10 cellular contexts compared by ENCODE assay signal in genomic region chr17:80774643-80775281, GRCh38.
DNase-seq lines count a peak whose midpoint lies in the region; ATAC-seq and TF ChIP-seq lines count a peak whose summit lies in the region.
"Had no signal": no experiment of that assay in that cellular context is flagged by ENCODE, and none has a peak within 500 bp of the region (broad histone marks: within the 10 kb centered on the region; RNA-seq: fewer than 3 reads in every experiment).

No MANE protein-coding gene starts in this region.

- H3K4me1 ChIP-seq in hepatocyte (ENCODE audit: insufficient read depth), result peaks cover 12% of the 10 kb centered on the region

- H3K27ac ChIP-seq in hepatocyte, result no peak overlapping the region

- no peak for ATAC-seq in GM18868 (IDR thresholded peaks at IDR 0.05; ENCODE audit: unreplicated experiment)
- no peak for ATAC-seq in GM21717 (IDR thresholded peaks at IDR 0.05; ENCODE audit: unreplicated experiment)
- ATAC-seq: Panc1 had no signal

- DNase-seq in DMS79 (lab: John Stamatoyannopoulos, UW), result peak; percentile 15
- DNase-seq in KG1 (lab: John Stamatoyannopoulos, UW), result peak; percentile 91
- peak; percentile 37 for DNase-seq in activated CD4-positive, alpha-beta memory T cell treated with anti-CD3 and anti-CD28 coated beads for 36 hours
- no peak for DNase-seq in neural crest cell (ENCODE audit: low read depth, low spot score)
- no peak for DNase-seq in stimulated activated naive CD4-positive, alpha-beta T cell treated with Interleukin-2 at 50 U/mL for 16 hours (lab: John Stamatoyannopoulos, UW)
- no peak for DNase-seq in hepatocyte (ENCODE audit: low spot score)

- H3K27me3 Mint-ChIP-seq in activated CD4-positive, alpha-beta memory T cell treated with anti-CD3 and anti-CD28 coated beads for 36 hours, result no peaks in the 10 kb centered on the region
- no peaks in the 10 kb centered on the region for H3K27me3 Mint-ChIP-seq in neural crest cell (ENCODE audit: low read depth)

- 96% methylated on average over 21 of the region's 21 CpGs for WGBS in hepatocyte (ENCODE audit: low lambda C conversion rate, missing lambda C conversion rate)

- H3K36me3 Mint-ChIP-seq in activated CD4-positive, alpha-beta memory T cell treated with anti-CD3 and anti-CD28 coated beads for 36 hours, result peaks cover 33% of the 10 kb centered on the region
- H3K36me3 Mint-ChIP-seq in neural crest cell (ENCODE audit: low read depth), result peaks cover 3% of the 10 kb centered on the region

- H2AFZ ChIP-seq in hepatocyte, result no peak overlapping the region

- no peaks in the 10 kb centered on the region for H3K36me3 ChIP-seq in hepatocyte (replicated peaks; ENCODE audit: insufficient read depth, low read depth)

- no peak overlapping the region for H3K4me2 ChIP-seq in hepatocyte

- peaks cover 40% of the 10 kb centered on the region for H3K4me1 Mint-ChIP-seq in activated CD4-positive, alpha-beta memory T cell treated with anti-CD3 and anti-CD28 coated beads for 36 hours (ENCODE audit: low read depth)
- peaks cover 16% of the 10 kb centered on the region for H3K4me1 Mint-ChIP-seq in neural crest cell

- H3K9me3 ChIP-seq in hepatocyte (ENCODE audit: low read depth), result no peaks in the 10 kb centered on the region

- H4K20me1 ChIP-seq in hepatocyte (ENCODE audit: insufficient read depth, poor library complexity, severe bottlenecking), result no peaks in the 10 kb centered on the region

- H3K27ac Mint-ChIP-seq in activated CD4-positive, alpha-beta memory T cell treated with anti-CD3 and anti-CD28 coated beads for 36 hours, result peak overlapping the region; percentile 69
- H3K27ac Mint-ChIP-seq in neural crest cell (ENCODE audit: unreplicated experiment), result peak overlapping the region; percentile 4

- H3K4me3 ChIP-seq in hepatocyte, result no peak overlapping the region
- H3K4me3 ChIP-seq: lung had no signal

- no peaks in the 10 kb centered on the region for H3K9me3 Mint-ChIP-seq in activated CD4-positive, alpha-beta memory T cell treated with anti-CD3 and anti-CD28 coated beads for 36 hours
- no peaks in the 10 kb centered on the region for H3K9me3 Mint-ChIP-seq in neural crest cell

- no peaks in the 10 kb centered on the region for H3K79me2 ChIP-seq in hepatocyte

- peak overlapping the region; percentile 22 for H3K4me3 Mint-ChIP-seq in activated CD4-positive, alpha-beta memory T cell treated with anti-CD3 and anti-CD28 coated beads for 36 hours
- no peak overlapping the region for H3K4me3 Mint-ChIP-seq in neural crest cell

- H3K9me2 ChIP-seq in hepatocyte (replicated peaks; ENCODE audit: insufficient read depth), result no peaks in the 10 kb centered on the region

- POLR2A ChIA-PET in activated CD4-positive, alpha-beta memory T cell treated with anti-CD3 and anti-CD28 coated beads for 36 hours (lab: Charles Lee), result interaction anchor here (1.1 to 1.6 kb wide), 3 partner anchors 13 to 320 kb away, joined by 3 to 6 read pairs (median 4); no protein-coding TSS in a partner anchor

- intact Hi-C loops in activated CD4-positive, alpha-beta memory T cell treated with anti-CD3 and anti-CD28 coated beads for 36 hours (cut with micrococcal nuclease), result no loop called here

- no peaks in the 10 kb centered on the region for H3K27me3 ChIP-seq in hepatocyte

- CTCF ChIA-PET in activated CD4-positive, alpha-beta memory T cell treated with anti-CD3 and anti-CD28 coated beads for 36 hours (lab: Charles Lee), result interaction anchor here (0.8 to 1.1 kb wide), 2 partner anchors 124 to 199 kb away, joined by 3 read pairs; no protein-coding TSS in a partner anchor

- no peak for TF ChIP-seq CTCF in neural crest cell (conservative IDR thresholded peaks at IDR 0.05)
- TF ChIP-seq CTCF in hepatocyte (IDR thresholded peaks at IDR 0.05; ENCODE audit: poor library complexity), result no peak

Comparison
In these comparisons a context has a peak if more than half of its experiments do, and no peak if none do; other contexts are left out.
1. DNase-seq: peak in DMS79 (single experiment), KG1 (single experiment) and activated CD4-positive, alpha-beta memory T cell treated with anti-CD3 and anti-CD28 coated beads for 36 hours (single experiment); none in neural crest cell (single experiment), stimulated activated naive CD4-positive, alpha-beta T cell treated with Interleukin-2 at 50 U/mL for 16 hours (single experiment) and hepatocyte (single experiment).